8 cellular contexts compared by ENCODE assay signal in the genomic region with DNA sequence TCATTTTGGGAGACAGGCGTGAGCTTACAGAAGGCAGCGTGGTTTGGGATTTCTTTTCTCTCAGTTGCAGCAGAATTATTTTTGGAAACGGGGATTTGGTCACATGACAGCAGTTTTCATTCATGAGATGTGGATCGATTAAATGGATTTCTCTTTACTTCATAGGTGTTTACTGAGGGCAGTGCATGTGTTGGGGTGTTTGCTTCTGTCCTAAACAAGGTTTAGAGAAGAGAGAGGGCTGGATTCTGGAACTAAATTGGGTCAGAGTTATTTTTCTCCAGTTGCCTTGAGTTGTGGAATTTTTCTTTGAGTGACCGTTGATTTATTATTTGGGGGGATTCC. TPM values are rescaled to one million over a fixed set of nuclear protein-coding genes. Genes with fewer than 3 reads are reported as not detected.
A peak's percentile ranks its signal among the peaks of the same experiment; 100 is the strongest.
DNase-seq lines count a peak whose midpoint lies in the region; ATAC-seq and TF ChIP-seq lines count a peak whose summit lies in the region.

No MANE protein-coding gene starts in this region.

- ATAC-seq in HG02610 (IDR thresholded peaks at IDR 0.05; ENCODE audit: unreplicated experiment) (peak; percentile 8), left lung (no peak), GM21825 (IDR thresholded peaks at IDR 0.05; ENCODE audit: unreplicated experiment) (no peak)

- H3K36me3 ChIP-seq in adipocyte (ENCODE audit: control insufficient read depth, insufficient read depth, low read length, severe bottlenecking) (no peaks in the 10 kb centered on the region), left lung (no peaks in the 10 kb centered on the region), subcutaneous abdominal adipose tissue (ENCODE audit: control insufficient read depth in 5 of 5, insufficient read depth in 5 of 5, low read length in 5 of 5) (no peaks in the 10 kb centered on the region), PC-9 (ENCODE audit: low read depth) (no peaks in the 10 kb centered on the region)

- H4K20me1 ChIP-seq in PC-9 (ENCODE audit: insufficient read depth), result no peaks in the 10 kb centered on the region

- H3K4me1 ChIP-seq in adipocyte (ENCODE audit: control insufficient read depth, insufficient read depth, low read length), result peaks cover 54% of the 10 kb centered on the region
- H3K4me1 ChIP-seq in left lung, result peaks cover 25 to 54% of the 10 kb centered on the region in 2 donors
- peaks cover 25 to 64% (median 60%) of the 10 kb centered on the region in 5 donors for H3K4me1 ChIP-seq in subcutaneous abdominal adipose tissue (ENCODE audit: control insufficient read depth in 5 of 5, insufficient read depth in 5 of 5, low read length in 5 of 5)
- no peaks in the 10 kb centered on the region for H3K4me1 ChIP-seq in PC-9 (replicated peaks; ENCODE audit: insufficient read depth)

- POLR2A ChIA-PET in PC-9 (lab: Charles Lee; ENCODE audit: unreplicated experiment), result interaction anchor here (0.7 kb wide), 1 partner anchor 768 kb away, joined by 3 read pairs; no protein-coding TSS in a partner anchor

- H3K27ac ChIP-seq in left lung, result peak overlapping the region; percentile 76 to 77
- peak overlapping the region; percentile 94 for H3K27ac ChIP-seq in subcutaneous abdominal adipose tissue (ENCODE audit: low read depth, low read length)
- H3K27ac ChIP-seq in PC-9, result no peak overlapping the region

- TF ChIP-seq CTCF in left lung (IDR thresholded peaks at IDR 0.05) (no peak), PC-9 (conservative IDR thresholded peaks at IDR 0.05) (no peak)

- BruUV-seq in PC-9 (replicated peaks; lab: Mats Ljungman, UMichigan), result no TSS peak

- no peaks in the 10 kb centered on the region for H3K79me2 ChIP-seq in PC-9 (ENCODE audit: low read depth)

- DNase-seq in adipocyte (ENCODE audit: low read depth) (no peak), left lung (no peak), NCI-H2171 treated with DMSO at 0.1 percent for 48 hours (lab: John Stamatoyannopoulos, UW) (no peak), PC-9 (no peak)
- DNase-seq in activated CD4-positive, alpha-beta T cell treated with anti-CD3 and anti-CD28 coated beads for 48 hours, result no peak

- CTCF ChIA-PET in PC-9 (lab: Charles Lee), result no interaction called here

- H2AFZ ChIP-seq in PC-9, result no peak overlapping the region

- H3K9me3 ChIP-seq in adipocyte (ENCODE audit: control insufficient read depth, low read length) (no peaks in the 10 kb centered on the region), left lung (no peaks in the 10 kb centered on the region), subcutaneous abdominal adipose tissue (ENCODE audit: control insufficient read depth in 5 of 5, low read length in 5 of 5) (no peaks in the 10 kb centered on the region), PC-9 (ENCODE audit: insufficient read depth, low read depth) (no peaks in the 10 kb centered on the region)

- H3K4me3 ChIP-seq in adipocyte (ENCODE audit: low read length), result peak overlapping the region; percentile 69
- no peak overlapping the region for H3K4me3 ChIP-seq in left lung
- H3K4me3 ChIP-seq in subcutaneous abdominal adipose tissue (ENCODE audit: low read depth in 1 of 5, low read length in 5 of 5), result peak overlapping the region; percentile 45 to 60 (median 55)
- H3K4me3 ChIP-seq in PC-9, result no peak overlapping the region

- H3K4me2 ChIP-seq in PC-9, result no peak overlapping the region

- H3K9me2 ChIP-seq in PC-9 (ENCODE audit: insufficient read depth), result no peaks in the 10 kb centered on the region

- no peaks in the 10 kb centered on the region for H3K27me3 ChIP-seq in adipocyte (replicated peaks; ENCODE audit: control insufficient read depth, insufficient read depth, low read length)
- H3K27me3 ChIP-seq in left lung, result no peaks in the 10 kb centered on the region
- H3K27me3 ChIP-seq in subcutaneous abdominal adipose tissue (ENCODE audit: control insufficient read depth in 5 of 5, insufficient read depth in 4 of 5, low read length in 5 of 5), result no peaks in the 10 kb centered on the region
- no peaks in the 10 kb centered on the region for H3K27me3 ChIP-seq in PC-9 (ENCODE audit: insufficient read depth, low read depth)

- H3F3A ChIP-seq in PC-9 (ENCODE audit: insufficient read depth, low read depth), result no peaks in the 10 kb centered on the region

- intact Hi-C loops in left lung (cut with DNase I) (no loop called here), PC-9 (cut with micrococcal nuclease; ENCODE audit: unreplicated experiment) (no loop called here)

- peak overlapping the region; percentile 77 for H3K9ac ChIP-seq in adipocyte (ENCODE audit: low read length)
- peak overlapping the region in 4 of 5 donors; percentile 38 to 70 (median 58) for H3K9ac ChIP-seq in subcutaneous abdominal adipose tissue (ENCODE audit: low read length in 5 of 5)

RNA-seq across cellular contexts. Expression of a gene that starts 18.6 kb away (rescaled TPM):
- 10 to 100 TPM; 40.9 to 50.3 TPM for total RNA-seq in left lung
- 43.4 and 46.8 TPM in 2 replicates for total RNA-seq in PC-9 (2021)

Comparison
In these comparisons a context has a peak if more than half of its experiments do, and no peak if none do; other contexts are left out.
1. H3K4me3 ChIP-seq: peak in adipocyte (single experiment) and subcutaneous abdominal adipose tissue (5 of 5); none in left lung (0 of 2) and PC-9 (single experiment).